ENCODE assay signal across 14 cellular contexts in genomic region chr6:84193140-84193708, GRCh38. TPM values are rescaled to one million over a fixed set of nuclear protein-coding genes. Genes with fewer than 3 reads are reported as not detected.
DNase-seq lines count a peak whose midpoint lies in the region; ATAC-seq and TF ChIP-seq lines count a peak whose summit lies in the region.
"Had no signal": no experiment of that assay in that cellular context is flagged by ENCODE, and none has a peak within 500 bp of the region (broad histone marks: within the 10 kb centered on the region; RNA-seq: fewer than 3 reads in every experiment).

No MANE protein-coding gene starts in this region.

- peak; percentile 36 for ATAC-seq in stimulated activated naive CD8-positive, alpha-beta T cell treated with anti-CD3 and anti-CD28 coated beads, Interleukin-15, Interleukin-2, amounts not matched to agents 100 U/mL and 50 U/mL, for 24 hours
- no peak for ATAC-seq in stimulated activated naive CD8-positive, alpha-beta T cell treated with anti-CD3 and anti-CD28 coated beads, Interleukin-15, amount 100 ng/mL, for 72 hours
- no peak for ATAC-seq in left cardiac atrium
- no peak for ATAC-seq in HG03045 (IDR thresholded peaks at IDR 0.05; ENCODE audit: unreplicated experiment)

- no peaks in the 10 kb centered on the region for H3K27me3 Mint-ChIP-seq in stimulated activated naive CD8-positive, alpha-beta T cell treated with anti-CD3 and anti-CD28 coated beads, Interleukin-15, amount 100 ng/mL, for 72 hours

- no peaks in the 10 kb centered on the region for H3K9me3 Mint-ChIP-seq in stimulated activated naive CD8-positive, alpha-beta T cell treated with anti-CD3 and anti-CD28 coated beads, Interleukin-15, amount 100 ng/mL, for 72 hours
- H3K9me3 Mint-ChIP-seq: T-helper 1 cell treated with Interleukin-12 subunit alpha and Interleukin-12 subunit beta and Interleukin-4 antibody, amounts not matched to agents 30 μg/mL and 1 μg/mL, for 36 hours had no signal

- no peak overlapping the region for H3K4me3 Mint-ChIP-seq in stimulated activated naive CD8-positive, alpha-beta T cell treated with anti-CD3 and anti-CD28 coated beads, Interleukin-15, amount 100 ng/mL, for 72 hours
- H3K4me3 Mint-ChIP-seq: T-helper 1 cell treated with Interleukin-12 subunit alpha and Interleukin-12 subunit beta and Interleukin-4 antibody, amounts not matched to agents 30 μg/mL and 1 μg/mL, for 36 hours had no signal

- TF ChIP-seq CTCF in foreskin fibroblast (IDR thresholded peaks at IDR 0.05; ENCODE audit: low read depth, low read length) (no peak), GM13976 (IDR thresholded peaks at IDR 0.05; ENCODE audit: borderline replicate concordance, control extremely low read depth, extremely low read depth, insufficient read depth, missing control alignments) (no peak)

- in situ Hi-C loops in GM13976 (cut with MboI; ENCODE audit: low sequenced_read_pairs, unreplicated experiment) = no loop called here

- H3K4me1 Mint-ChIP-seq in stimulated activated naive CD8-positive, alpha-beta T cell treated with anti-CD3 and anti-CD28 coated beads, Interleukin-15, amount 100 ng/mL, for 72 hours = no peaks in the 10 kb centered on the region

- no peak overlapping the region for H3K27ac Mint-ChIP-seq in stimulated activated naive CD8-positive, alpha-beta T cell treated with anti-CD3 and anti-CD28 coated beads, Interleukin-15, amount 100 ng/mL, for 72 hours
- H3K27ac Mint-ChIP-seq: T-helper 1 cell treated with Interleukin-12 subunit alpha and Interleukin-12 subunit beta and Interleukin-4 antibody, amounts not matched to agents 30 μg/mL and 1 μg/mL, for 36 hours had no signal

- intact Hi-C loops in left cardiac atrium (cut with DNase I) = no loop called here

- H3K4me3 ChIP-seq in foreskin fibroblast (ENCODE audit: low read depth in 1 of 2, low read length in 2 of 2) = no peak overlapping the region
- H3K4me3 ChIP-seq: BLaER1, upper lobe of left lung had no signal

- DNase-seq in stimulated activated naive CD8-positive, alpha-beta T cell treated with anti-CD3 and anti-CD28 coated beads, Interleukin-15, Interleukin-2, amounts not matched to agents 100 U/mL and 50 U/mL, for 24 hours = no peak
- DNase-seq in stimulated activated naive CD8-positive, alpha-beta T cell treated with anti-CD3 and anti-CD28 coated beads, Interleukin-15, amount 100 ng/mL, for 72 hours = no peak
- DNase-seq in SW480 (ENCODE audit: low spot score) (peak; percentile 50), foreskin fibroblast (peak; percentile 72 to 81), GOT3 (lab: John Stamatoyannopoulos, UW) (no peak), left cardiac atrium (no peak), GM13976 (ENCODE audit: low spot score) (no peak)
- DNase-seq: activated CD8-positive, alpha-beta memory T cell treated with anti-CD3 and anti-CD28 coated beads, Interleukin-2, amount 50 U/mL, for 4 hours; cortex of kidney; NCI-H774; upper lobe of left lung had no signal

RNA-seq across cellular contexts. Expression of gene CEP162, which starts 34.2 kb away (rescaled TPM):
- total RNA-seq in left cardiac atrium = 1 to 10 TPM; 5.2 to 5.5 TPM

Comparison
In these comparisons a context has a peak if more than half of its experiments do, and no peak if none do; other contexts are left out.
1. DNase-seq: peak in SW480 (single experiment) and foreskin fibroblast (2 of 2); none in stimulated activated naive CD8-positive, alpha-beta T cell treated with anti-CD3 and anti-CD28 coated beads, Interleukin-15, Interleukin-2, amounts not matched to agents 100 U/mL and 50 U/mL, for 24 hours (single experiment), stimulated activated naive CD8-positive, alpha-beta T cell treated with anti-CD3 and anti-CD28 coated beads, Interleukin-15, amount 100 ng/mL, for 72 hours (0 of 2), GOT3 (single experiment), left cardiac atrium (single experiment) and GM13976 (single experiment).